In the genomic region with DNA sequence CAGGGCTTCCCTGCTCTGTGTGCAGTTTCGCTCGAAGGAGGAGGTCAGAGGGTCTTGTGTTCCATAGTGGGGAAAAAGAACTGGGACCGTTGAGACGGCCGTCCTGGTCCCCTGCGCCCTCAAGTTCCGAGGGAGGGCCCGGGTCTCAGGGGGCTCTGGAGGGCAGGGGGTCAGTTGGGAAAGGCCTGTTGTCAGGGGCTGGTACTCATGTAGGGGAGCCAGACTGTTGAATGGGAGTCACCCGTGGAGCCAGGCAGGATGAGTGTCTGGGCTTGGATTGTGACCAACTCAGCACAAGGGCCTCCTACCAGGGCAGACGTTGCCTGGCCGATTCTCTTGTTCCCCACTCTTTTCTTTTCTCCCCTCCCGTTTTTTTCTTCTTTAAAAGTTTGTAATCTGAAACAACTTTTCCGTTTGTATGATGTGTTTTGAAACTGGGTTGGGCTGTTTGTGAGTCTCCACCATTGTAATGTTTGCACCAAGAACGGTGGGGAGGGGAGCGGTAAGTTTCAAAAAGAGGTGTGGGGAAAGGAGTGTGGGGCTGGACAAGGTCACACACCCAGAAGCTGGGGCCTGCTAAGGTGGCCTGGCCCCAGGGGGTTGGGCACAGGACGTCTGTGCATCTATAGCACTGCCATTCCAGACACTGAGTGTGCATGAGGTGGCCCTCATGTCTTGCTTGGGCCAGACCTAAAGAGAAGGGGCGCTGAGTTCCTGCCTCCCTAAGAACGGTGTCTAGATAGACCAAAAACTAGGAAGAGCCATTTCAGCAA, we compare ENCODE assay signal across 8 cellular contexts. TPM values are rescaled to one million over a fixed set of nuclear protein-coding genes. Genes with fewer than 3 reads are reported as not detected.
DNase-seq lines count a peak whose midpoint lies in the region; ATAC-seq, FAIRE-seq and TF ChIP-seq lines count a peak whose summit lies in the region.

No MANE protein-coding gene starts in this region.

- H3K4me3 ChIP-seq in CD8-positive, alpha-beta memory T cell (ENCODE audit: low read length), result peak overlapping the region; percentile 61

- TF ChIP-seq CTCF in foreskin keratinocyte (conservative IDR thresholded peaks at IDR 0.05) (no peak), osteocyte (IDR thresholded peaks at IDR 0.05) (no peak)

- POLR2A ChIA-PET in CD8-positive, alpha-beta memory T cell (lab: Charles Lee), result interaction anchor here (1.0 to 1.6 kb wide), 2 partner anchors 31 to 46 kb away, joined by 3 to 4 read pairs; no protein-coding TSS in a partner anchor

- ATAC-seq in foreskin keratinocyte (peak; percentile 31), HG03442 (IDR thresholded peaks at IDR 0.05; ENCODE audit: unreplicated experiment) (no peak)

- no peaks in the 10 kb centered on the region for H3K36me3 ChIP-seq in CD8-positive, alpha-beta memory T cell (ENCODE audit: insufficient read depth, low read length)

- H3K27ac Mint-ChIP-seq in CD8-positive, alpha-beta memory T cell, result peak overlapping the region; percentile 83 to 100 (median 94)
- H3K27ac Mint-ChIP-seq in osteocyte (ENCODE audit: unreplicated experiment), result peak overlapping the region; percentile 96

- peaks cover 0 to 17% (median 0%) of the 10 kb centered on the region in 3 donors for H3K36me3 Mint-ChIP-seq in CD8-positive, alpha-beta memory T cell
- H3K36me3 Mint-ChIP-seq in osteocyte (ENCODE audit: unreplicated experiment), result no peaks in the 10 kb centered on the region

- H3K27me3 ChIP-seq in CD8-positive, alpha-beta memory T cell (ENCODE audit: insufficient read depth, low read length, poor library complexity, severe bottlenecking), result no peaks in the 10 kb centered on the region
- H3K27me3 ChIP-seq in foreskin keratinocyte, result no peaks in the 10 kb centered on the region

- peaks cover 48 to 67% (median 51%) of the 10 kb centered on the region in 3 donors for H3K4me1 Mint-ChIP-seq in CD8-positive, alpha-beta memory T cell
- peaks cover 26% of the 10 kb centered on the region for H3K4me1 Mint-ChIP-seq in osteocyte (ENCODE audit: unreplicated experiment)

- peak overlapping the region; percentile 87 to 100 (median 96) for H3K4me3 Mint-ChIP-seq in CD8-positive, alpha-beta memory T cell
- peak overlapping the region; percentile 97 for H3K4me3 Mint-ChIP-seq in osteocyte (ENCODE audit: unreplicated experiment)

- no peaks in the 10 kb centered on the region for H3K9me3 Mint-ChIP-seq in CD8-positive, alpha-beta memory T cell
- H3K9me3 Mint-ChIP-seq in osteocyte (ENCODE audit: unreplicated experiment), result no peaks in the 10 kb centered on the region

- peaks cover 0 to 1% of the 10 kb centered on the region in 2 donors for H3K27me3 Mint-ChIP-seq in CD8-positive, alpha-beta memory T cell
- H3K27me3 Mint-ChIP-seq in osteocyte (ENCODE audit: unreplicated experiment), result no peaks in the 10 kb centered on the region

- peak overlapping the region; percentile 52 for H3K27ac ChIP-seq in CD8-positive, alpha-beta memory T cell (ENCODE audit: low read depth, low read length)
- no peak overlapping the region for H3K27ac ChIP-seq in foreskin keratinocyte

- CTCF ChIA-PET in CD8-positive, alpha-beta memory T cell (lab: Charles Lee), result interaction anchor here (1.2 to 17.3 kb wide), 4 partner anchors 21 to 76 kb away, joined by 3 to 160 read pairs (median 68); no protein-coding TSS in a partner anchor

- peak in 2 of 5 donors; percentile 23 to 58 for DNase-seq in CD8-positive, alpha-beta memory T cell
- DNase-seq in HTR-8/SVneo (ENCODE audit: insufficient read length, low spot score), result peak; percentile 29
- DNase-seq in activated effector memory CD4-positive, alpha-beta T cell treated with Interleukin-2 at 50 U/mL for 16 hours, result peak; percentile 33
- no peak for DNase-seq in foreskin keratinocyte
- no peak for DNase-seq in osteocyte (ENCODE audit: extremely low spot score, unreplicated experiment)
- DNase-seq in NCI-H1930 (lab: John Stamatoyannopoulos, UW), result no peak
- DNase-seq in DMS153 treated with DMSO at 0.1 percent for 48 hours (lab: John Stamatoyannopoulos, UW; ENCODE audit: unreplicated experiment), result no peak

- peaks cover 26% of the 10 kb centered on the region for H3K4me1 ChIP-seq in CD8-positive, alpha-beta memory T cell (ENCODE audit: insufficient read depth, low read length)
- peaks cover 4% of the 10 kb centered on the region for H3K4me1 ChIP-seq in foreskin keratinocyte

- no peak for FAIRE-seq in HTR-8/SVneo (lab: Jason Lieb, UNC)

- H3K9me3 ChIP-seq in CD8-positive, alpha-beta memory T cell (ENCODE audit: low read length), result no peaks in the 10 kb centered on the region

RNA-seq across cellular contexts. Expression of a gene that starts 1.1 kb away (rescaled TPM):
- total RNA-seq in CD8-positive, alpha-beta memory T cell, result 10 to 100 TPM; 33.5 to 39.4 TPM
- 113 TPM for polyA plus RNA-seq in CD8-positive, alpha-beta memory T cell
- total RNA-seq in foreskin keratinocyte (27.5 and 33.2 TPM in 2 replicates), osteocyte (14.7 and 17.8 TPM in 2 replicates)
- 51.2 and 67.7 TPM in 2 replicates for polyA plus RNA-seq in foreskin keratinocyte

Comparison
In these comparisons a context has a peak if more than half of its experiments do, and no peak if none do; other contexts are left out.
1. DNase-seq: peak in HTR-8/SVneo (single experiment) and activated effector memory CD4-positive, alpha-beta T cell treated with Interleukin-2 at 50 U/mL for 16 hours (single experiment); none in foreskin keratinocyte (0 of 2), osteocyte (single experiment), NCI-H1930 (0 of 2) and DMS153 treated with DMSO at 0.1 percent for 48 hours (single experiment).